ENCODE assay signal across 1 cellular context in genomic region chr7:140041626-140042385, GRCh38.
TF ChIP-seq lines count a peak whose summit lies in the region.

No MANE protein-coding gene starts in this region.

TF ChIP-seq in H1, 55 proteins besides CTCF, POLR2A, EP300 and RAD21:
- no peak for TF ChIP-seq YY1 (IDR thresholded peaks at IDR 0.05; ENCODE audit: low read depth, low read length)
- TF ChIP-seq CBX8 (IDR thresholded peaks at IDR 0.05; ENCODE audit: borderline replicate concordance, low read depth, low read length): no peak
- TF ChIP-seq TAF7 (optimal IDR thresholded peaks at IDR 0.05; ENCODE audit: borderline replicate concordance, low read depth, low read length): no peak
- TF ChIP-seq PHF8 (conservative IDR thresholded peaks at IDR 0.05; ENCODE audit: low read depth, low read length): no peak
- TF ChIP-seq SP1 (IDR thresholded peaks at IDR 0.05; ENCODE audit: low read depth, low read length): no peak
- TF ChIP-seq JUND (IDR thresholded peaks at IDR 0.05; ENCODE audit: low read length): no peak
- no peak for TF ChIP-seq CBX5 (IDR thresholded peaks at IDR 0.05; ENCODE audit: low read depth, low read length)
- TF ChIP-seq CHD1 (IDR thresholded peaks at IDR 0.05; ENCODE audit: low read depth, low read length): no peak
- TF ChIP-seq BACH1 (IDR thresholded peaks at IDR 0.05; ENCODE audit: low read length): no peak
- TF ChIP-seq, protein P1, sequence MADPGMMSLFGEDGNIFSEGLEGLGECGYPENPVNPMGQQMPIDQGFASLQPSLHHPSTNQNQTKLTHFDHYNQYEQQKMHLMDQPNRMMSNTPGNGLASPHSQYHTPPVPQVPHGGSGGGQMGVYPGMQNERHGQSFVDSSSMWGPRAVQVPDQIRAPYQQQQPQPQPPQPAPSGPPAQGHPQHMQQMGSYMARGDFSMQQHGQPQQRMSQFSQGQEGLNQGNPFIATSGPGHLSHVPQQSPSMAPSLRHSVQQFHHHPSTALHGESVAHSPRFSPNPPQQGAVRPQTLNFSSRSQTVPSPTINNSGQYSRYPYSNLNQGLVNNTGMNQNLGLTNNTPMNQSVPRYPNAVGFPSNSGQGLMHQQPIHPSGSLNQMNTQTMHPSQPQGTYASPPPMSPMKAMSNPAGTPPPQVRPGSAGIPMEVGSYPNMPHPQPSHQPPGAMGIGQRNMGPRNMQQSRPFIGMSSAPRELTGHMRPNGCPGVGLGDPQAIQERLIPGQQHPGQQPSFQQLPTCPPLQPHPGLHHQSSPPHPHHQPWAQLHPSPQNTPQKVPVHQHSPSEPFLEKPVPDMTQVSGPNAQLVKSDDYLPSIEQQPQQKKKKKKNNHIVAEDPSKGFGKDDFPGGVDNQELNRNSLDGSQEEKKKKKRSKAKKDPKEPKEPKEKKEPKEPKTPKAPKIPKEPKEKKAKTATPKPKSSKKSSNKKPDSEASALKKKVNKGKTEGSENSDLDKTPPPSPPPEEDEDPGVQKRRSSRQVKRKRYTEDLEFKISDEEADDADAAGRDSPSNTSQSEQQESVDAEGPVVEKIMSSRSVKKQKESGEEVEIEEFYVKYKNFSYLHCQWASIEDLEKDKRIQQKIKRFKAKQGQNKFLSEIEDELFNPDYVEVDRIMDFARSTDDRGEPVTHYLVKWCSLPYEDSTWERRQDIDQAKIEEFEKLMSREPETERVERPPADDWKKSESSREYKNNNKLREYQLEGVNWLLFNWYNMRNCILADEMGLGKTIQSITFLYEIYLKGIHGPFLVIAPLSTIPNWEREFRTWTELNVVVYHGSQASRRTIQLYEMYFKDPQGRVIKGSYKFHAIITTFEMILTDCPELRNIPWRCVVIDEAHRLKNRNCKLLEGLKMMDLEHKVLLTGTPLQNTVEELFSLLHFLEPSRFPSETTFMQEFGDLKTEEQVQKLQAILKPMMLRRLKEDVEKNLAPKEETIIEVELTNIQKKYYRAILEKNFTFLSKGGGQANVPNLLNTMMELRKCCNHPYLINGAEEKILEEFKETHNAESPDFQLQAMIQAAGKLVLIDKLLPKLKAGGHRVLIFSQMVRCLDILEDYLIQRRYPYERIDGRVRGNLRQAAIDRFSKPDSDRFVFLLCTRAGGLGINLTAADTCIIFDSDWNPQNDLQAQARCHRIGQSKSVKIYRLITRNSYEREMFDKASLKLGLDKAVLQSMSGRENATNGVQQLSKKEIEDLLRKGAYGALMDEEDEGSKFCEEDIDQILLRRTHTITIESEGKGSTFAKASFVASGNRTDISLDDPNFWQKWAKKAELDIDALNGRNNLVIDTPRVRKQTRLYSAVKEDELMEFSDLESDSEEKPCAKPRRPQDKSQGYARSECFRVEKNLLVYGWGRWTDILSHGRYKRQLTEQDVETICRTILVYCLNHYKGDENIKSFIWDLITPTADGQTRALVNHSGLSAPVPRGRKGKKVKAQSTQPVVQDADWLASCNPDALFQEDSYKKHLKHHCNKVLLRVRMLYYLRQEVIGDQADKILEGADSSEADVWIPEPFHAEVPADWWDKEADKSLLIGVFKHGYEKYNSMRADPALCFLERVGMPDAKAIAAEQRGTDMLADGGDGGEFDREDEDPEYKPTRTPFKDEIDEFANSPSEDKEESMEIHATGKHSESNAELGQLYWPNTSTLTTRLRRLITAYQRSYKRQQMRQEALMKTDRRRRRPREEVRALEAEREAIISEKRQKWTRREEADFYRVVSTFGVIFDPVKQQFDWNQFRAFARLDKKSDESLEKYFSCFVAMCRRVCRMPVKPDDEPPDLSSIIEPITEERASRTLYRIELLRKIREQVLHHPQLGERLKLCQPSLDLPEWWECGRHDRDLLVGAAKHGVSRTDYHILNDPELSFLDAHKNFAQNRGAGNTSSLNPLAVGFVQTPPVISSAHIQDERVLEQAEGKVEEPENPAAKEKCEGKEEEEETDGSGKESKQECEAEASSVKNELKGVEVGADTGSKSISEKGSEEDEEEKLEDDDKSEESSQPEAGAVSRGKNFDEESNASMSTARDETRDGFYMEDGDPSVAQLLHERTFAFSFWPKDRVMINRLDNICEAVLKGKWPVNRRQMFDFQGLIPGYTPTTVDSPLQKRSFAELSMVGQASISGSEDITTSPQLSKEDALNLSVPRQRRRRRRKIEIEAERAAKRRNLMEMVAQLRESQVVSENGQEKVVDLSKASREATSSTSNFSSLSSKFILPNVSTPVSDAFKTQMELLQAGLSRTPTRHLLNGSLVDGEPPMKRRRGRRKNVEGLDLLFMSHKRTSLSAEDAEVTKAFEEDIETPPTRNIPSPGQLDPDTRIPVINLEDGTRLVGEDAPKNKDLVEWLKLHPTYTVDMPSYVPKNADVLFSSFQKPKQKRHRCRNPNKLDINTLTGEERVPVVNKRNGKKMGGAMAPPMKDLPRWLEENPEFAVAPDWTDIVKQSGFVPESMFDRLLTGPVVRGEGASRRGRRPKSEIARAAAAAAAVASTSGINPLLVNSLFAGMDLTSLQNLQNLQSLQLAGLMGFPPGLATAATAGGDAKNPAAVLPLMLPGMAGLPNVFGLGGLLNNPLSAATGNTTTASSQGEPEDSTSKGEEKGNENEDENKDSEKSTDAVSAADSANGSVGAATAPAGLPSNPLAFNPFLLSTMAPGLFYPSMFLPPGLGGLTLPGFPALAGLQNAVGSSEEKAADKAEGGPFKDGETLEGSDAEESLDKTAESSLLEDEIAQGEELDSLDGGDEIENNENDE (IDR thresholded peaks at IDR 0.05; ENCODE audit: insufficient replicate concordance, low read length): no peak
- TF ChIP-seq TAF1 (IDR thresholded peaks at IDR 0.05; ENCODE audit: low read depth, low read length): no peak
TF ChIP-seq in H1: peak in this region for 0.
